In the genomic region with DNA sequence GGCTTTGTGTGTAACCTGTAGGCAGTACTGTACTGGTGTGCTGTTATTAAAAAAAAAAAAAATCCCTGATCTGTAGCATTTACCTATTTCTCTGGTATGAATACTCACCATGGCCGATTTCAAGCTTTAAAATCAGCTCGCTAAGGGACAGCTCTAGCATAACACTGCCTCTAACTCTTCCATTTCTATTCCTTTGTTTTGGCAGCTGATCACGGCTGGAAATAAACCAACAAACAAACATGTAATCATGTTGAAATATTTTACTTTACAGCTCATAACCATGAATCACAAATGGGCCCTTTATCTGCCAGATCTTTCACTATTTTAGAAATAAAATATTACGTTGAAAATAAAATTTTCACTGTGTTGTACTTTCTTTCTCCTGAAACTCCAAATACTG, we compare ENCODE assay signal across 18 cellular contexts.
DNase-seq lines count a peak whose midpoint lies in the region; ATAC-seq, FAIRE-seq and TF ChIP-seq lines count a peak whose summit lies in the region.
"Had no signal": no experiment of that assay in that cellular context is flagged by ENCODE, and none has a peak within 500 bp of the region (broad histone marks: within the 10 kb centered on the region; RNA-seq: fewer than 3 reads in every experiment).

No MANE protein-coding gene starts in this region.

- H3K9me3 ChIP-seq in GM23248 (ENCODE audit: low read depth) (no peaks in the 10 kb centered on the region), PC-9 (ENCODE audit: insufficient read depth, low read depth) (no peaks in the 10 kb centered on the region)
- H3K9me3 ChIP-seq: SJSA1 had no signal

- H3K27ac ChIP-seq in GM23248 (no peak overlapping the region), PC-9 (no peak overlapping the region)
- H3K27ac ChIP-seq: SJSA1 had no signal

- peak; percentile 41 for FAIRE-seq in endometrium (lab: Jason Lieb, UNC)
- FAIRE-seq: A204.1 had no signal

- H3K4me3 ChIP-seq in GM23248, result peak overlapping the region; percentile 21; the same call in 1 of the 2 replicates
- no peak overlapping the region for H3K4me3 ChIP-seq in PC-9
- H3K4me3 ChIP-seq: SJSA1 had no signal

- no peaks in the 10 kb centered on the region for H3K79me2 ChIP-seq in GM23248 (ENCODE audit: insufficient read depth)
- H3K79me2 ChIP-seq in PC-9 (ENCODE audit: low read depth), result no peaks in the 10 kb centered on the region

- H3K36me3 ChIP-seq in GM23248 (ENCODE audit: low read depth) (no peaks in the 10 kb centered on the region), PC-9 (ENCODE audit: low read depth) (no peaks in the 10 kb centered on the region)
- H3K36me3 ChIP-seq: SJSA1 had no signal

- BruUV-seq in PC-9 (replicated peaks; lab: Mats Ljungman, UMichigan), result no TSS peak

- no peaks in the 10 kb centered on the region for H4K20me1 ChIP-seq in GM23248 (ENCODE audit: insufficient read depth)
- no peaks in the 10 kb centered on the region for H4K20me1 ChIP-seq in PC-9 (ENCODE audit: insufficient read depth)

- H3K4me1 ChIP-seq in GM23248 (ENCODE audit: insufficient read depth) (peaks cover 17% of the 10 kb centered on the region; the same call in 1 of the 2 replicates), PC-9 (replicated peaks; ENCODE audit: insufficient read depth) (no peaks in the 10 kb centered on the region)

- in situ Hi-C loops in GM23248 (cut with MboI), result no loop called here

- no peaks in the 10 kb centered on the region for H3K9me2 ChIP-seq in GM23248 (ENCODE audit: insufficient read depth)
- no peaks in the 10 kb centered on the region for H3K9me2 ChIP-seq in PC-9 (ENCODE audit: insufficient read depth)

- intact Hi-C loops in PC-9 (cut with micrococcal nuclease; ENCODE audit: unreplicated experiment), result no loop called here

- DNase-seq in AG08395 (ENCODE audit: low spot score), result peak; percentile 7
- DNase-seq in GM23248, result peak; percentile 57
- no peak for DNase-seq in left lobe of liver (ENCODE audit: low spot score)
- no peak for DNase-seq in PC-9
- no peak for DNase-seq in NK-92 treated with Interleukin-12 subunit alpha and Interleukin-12 subunit beta, amount 100 ng/mL, for 24 hours (lab: John Stamatoyannopoulos, UW)
- DNase-seq: Calu3, DMS53, KBM-7, NCI-H1092 treated with DMSO at 0.1 percent for 48 hours, NCI-H1694, NCI-H524 treated with DMSO at 0.1 percent for 48 hours, OCI-M1 had no signal

- POLR2A ChIA-PET in PC-9 (lab: Charles Lee; ENCODE audit: unreplicated experiment), result no interaction called here

- peak overlapping the region; percentile 11 for H3K4me2 ChIP-seq in GM23248 (ENCODE audit: unreplicated experiment)
- no peak overlapping the region for H3K4me2 ChIP-seq in PC-9

- CTCF ChIA-PET in PC-9 (lab: Charles Lee), result no interaction called here

- H3K9ac ChIP-seq in GM23248, result no peak overlapping the region

- ATAC-seq in left lobe of liver, result peak; percentile 78
- ATAC-seq in GM21367 (IDR thresholded peaks at IDR 0.05; ENCODE audit: unreplicated experiment), result no peak
- ATAC-seq in GM19467 (IDR thresholded peaks at IDR 0.05; ENCODE audit: unreplicated experiment), result no peak
- ATAC-seq: HCT116 had no signal

- TF ChIP-seq CTCF in PC-9 (conservative IDR thresholded peaks at IDR 0.05), result no peak

- no peaks in the 10 kb centered on the region for H3K27me3 ChIP-seq in GM23248 (replicated peaks; ENCODE audit: insufficient read depth)
- no peaks in the 10 kb centered on the region for H3K27me3 ChIP-seq in PC-9 (ENCODE audit: insufficient read depth, low read depth)
- H3K27me3 ChIP-seq: SJSA1 had no signal

- H2AFZ ChIP-seq in GM23248 (peak overlapping the region; percentile 52), PC-9 (no peak overlapping the region)

- no peaks in the 10 kb centered on the region for H3F3A ChIP-seq in GM23248 (ENCODE audit: insufficient read depth)
- no peaks in the 10 kb centered on the region for H3F3A ChIP-seq in PC-9 (ENCODE audit: insufficient read depth, low read depth)

- WGBS in GM23248 (ENCODE audit: low coverage in 1 of 2, low lambda C conversion rate in 2 of 2, missing lambda C conversion rate in 2 of 2), 2 experiments, result 13 to 18% methylated on average over 4 of the region's 4 CpGs

Comparison
In these comparisons a context has a peak if more than half of its experiments do, and no peak if none do; other contexts are left out.
1. DNase-seq: peak in AG08395 (single experiment) and GM23248 (single experiment); none in left lobe of liver (single experiment), PC-9 (0 of 2) and NK-92 treated with Interleukin-12 subunit alpha and Interleukin-12 subunit beta, amount 100 ng/mL, for 24 hours (single experiment).